ENCODE assay signal across 18 cellular contexts in genomic region chr2:128549094-128549493, GRCh38.
DNase-seq lines count a peak whose midpoint lies in the region; ATAC-seq and TF ChIP-seq lines count a peak whose summit lies in the region.
"Had no signal": no experiment of that assay in that cellular context is flagged by ENCODE, and none has a peak within 500 bp of the region (broad histone marks: within the 10 kb centered on the region; RNA-seq: fewer than 3 reads in every experiment).

No MANE protein-coding gene starts in this region.

- H3K27ac ChIP-seq in SJSA1, result peak overlapping the region; percentile 82
- H3K27ac ChIP-seq in trophoblast cell (ENCODE audit: low read depth, low read length), result no peak overlapping the region

- ATAC-seq in left lobe of liver (no peak), HG03439 (IDR thresholded peaks at IDR 0.05; ENCODE audit: unreplicated experiment) (no peak), WTC11 (no peak)

- H3K27ac Mint-ChIP-seq in WTC11, result no peak overlapping the region
- H3K27ac Mint-ChIP-seq: B cell had no signal

- H3K79me2 ChIP-seq in trophoblast cell (ENCODE audit: control insufficient read depth, insufficient read depth, low read length, poor library complexity), result no peaks in the 10 kb centered on the region

- no peaks in the 10 kb centered on the region for H3K9me3 ChIP-seq in SJSA1 (replicated peaks)
- peaks cover 3% of the 10 kb centered on the region for H3K9me3 ChIP-seq in trophoblast cell (ENCODE audit: insufficient read depth, low read depth, low read length)

- H3K4me3 Mint-ChIP-seq in WTC11, result no peak overlapping the region
- H3K4me3 Mint-ChIP-seq: B cell, CD14-positive monocyte had no signal

- peak overlapping the region; percentile 19 for H4K91ac ChIP-seq in trophoblast cell (ENCODE audit: low read depth, low read length)

- no peak overlapping the region for H3K23ac ChIP-seq in trophoblast cell (ENCODE audit: low read length)

- no peaks in the 10 kb centered on the region for H3K27me3 ChIP-seq in SJSA1 (replicated peaks)
- H3K27me3 ChIP-seq in trophoblast cell (ENCODE audit: insufficient read depth, low read length), result no peaks in the 10 kb centered on the region

- no peaks in the 10 kb centered on the region for H3K36me3 Mint-ChIP-seq in WTC11
- H3K36me3 Mint-ChIP-seq: CD14-positive monocyte had no signal

- H3K4me1 ChIP-seq in SJSA1 (replicated peaks) (peaks cover 33% of the 10 kb centered on the region), trophoblast cell (ENCODE audit: control insufficient read depth in 1 of 2, insufficient read depth in 2 of 2, low read length in 2 of 2) (peaks cover 14 to 36% of the 10 kb centered on the region in 2 experiments)

- peaks cover 22% of the 10 kb centered on the region for H3K4me1 Mint-ChIP-seq in WTC11
- H3K4me1 Mint-ChIP-seq: B cell, CD14-positive monocyte had no signal

- H3K9me3 Mint-ChIP-seq in WTC11, result peaks cover 11% of the 10 kb centered on the region

- H3K9ac ChIP-seq in trophoblast cell (ENCODE audit: low read length), result no peak overlapping the region

- H3K36me3 ChIP-seq in SJSA1 (no peaks in the 10 kb centered on the region), trophoblast cell (ENCODE audit: control insufficient read depth in 1 of 2, insufficient read depth in 2 of 2, low read length in 2 of 2) (no peaks in the 10 kb centered on the region)

- no peak overlapping the region for H4K12ac ChIP-seq in trophoblast cell (ENCODE audit: low read depth, low read length)

- no peak overlapping the region for H2AK5ac ChIP-seq in trophoblast cell (ENCODE audit: low read length)

- no peak overlapping the region for H3K4me2 ChIP-seq in trophoblast cell (ENCODE audit: low read length)

- H2BK120ac ChIP-seq in trophoblast cell (ENCODE audit: insufficient read depth, low read length, poor library complexity), result no peak overlapping the region

- no peaks in the 10 kb centered on the region for H3K27me3 Mint-ChIP-seq in WTC11 (ENCODE audit: low read depth)
- H3K27me3 Mint-ChIP-seq: B cell had no signal

- H3K18ac ChIP-seq in trophoblast cell (ENCODE audit: low read length), result no peak overlapping the region

- no peak overlapping the region for H3K4me3 ChIP-seq in AG10803 (ENCODE audit: low read length)
- H3K4me3 ChIP-seq in SJSA1, result no peak overlapping the region
- H3K4me3 ChIP-seq in trophoblast cell (ENCODE audit: low read depth, low read length), result no peak overlapping the region

- CTCF ChIA-PET in WTC11 (lab: Charles Lee), result no interaction called here

- no peak overlapping the region for H2BK5ac ChIP-seq in trophoblast cell (ENCODE audit: low read depth, low read length, poor library complexity)

- H4K8ac ChIP-seq in trophoblast cell (ENCODE audit: low read depth, low read length), result no peak overlapping the region

- POLR2A ChIA-PET in WTC11 (lab: Charles Lee), result no interaction called here

- H3K79me1 ChIP-seq in trophoblast cell (ENCODE audit: low read length), result peaks cover 5% of the 10 kb centered on the region

- WGBS in trophoblast cell (ENCODE audit: extremely low coverage, insufficient coverage, insufficient read length), result no CpG with 5 or more reads among the region's 5 CpGs

- H2AFZ ChIP-seq in trophoblast cell (ENCODE audit: insufficient read depth, low read length, poor library complexity), result no peak overlapping the region

- TF ChIP-seq CTCF in AG10803 (conservative IDR thresholded peaks at IDR 0.05; ENCODE audit: low read length) (no peak), WTC11 (IDR thresholded peaks at IDR 0.05) (no peak)

- H3K14ac ChIP-seq in trophoblast cell (ENCODE audit: low read length), result no peak overlapping the region

- peak; percentile 29 for DNase-seq in AG10803 (ENCODE audit: low read depth)
- DNase-seq in SJSA1 (ENCODE audit: low read depth in 1 of 2, low spot score in 2 of 2), result peak in 1 of 2 experiments; percentile 17
- DNase-seq in left lobe of liver (ENCODE audit: low spot score), result peak; percentile 11
- peak in 1 of 2 donors; percentile 6 for DNase-seq in trophoblast cell
- no peak for DNase-seq in NCI-H2171 (lab: John Stamatoyannopoulos, UW)
- DNase-seq in WTC11 (ENCODE audit: low spot score), result no peak
- DNase-seq: DMS79, Karpas-422, MV-4-11, NCI-H1417, NCI-H1694 treated with DMSO at 0.1 percent for 48 hours, NCI-H2081 treated with DMSO at 0.1 percent for 48 hours, NCI-H446, NCI-H526, OCI-M1 had no signal

- H2BK12ac ChIP-seq in trophoblast cell (ENCODE audit: low read length), result no peak overlapping the region

- no peak overlapping the region for H3K4ac ChIP-seq in trophoblast cell (ENCODE audit: low read depth, low read length)

TF ChIP-seq in WTC11, 78 proteins besides CTCF, POLR2A, EP300 and RAD21:
- TF ChIP-seq PREB (CRISPR knock-in tag; IDR thresholded peaks at IDR 0.05; ENCODE audit: borderline replicate concordance), result no peak

Comparison
In these comparisons a context has a peak if more than half of its experiments do, and no peak if none do; other contexts are left out.
1. DNase-seq: peak in AG10803 (single experiment) and left lobe of liver (single experiment); none in NCI-H2171 (single experiment) and WTC11 (single experiment).